ENCODE assay signal across 1 cellular context in the genomic region with DNA sequence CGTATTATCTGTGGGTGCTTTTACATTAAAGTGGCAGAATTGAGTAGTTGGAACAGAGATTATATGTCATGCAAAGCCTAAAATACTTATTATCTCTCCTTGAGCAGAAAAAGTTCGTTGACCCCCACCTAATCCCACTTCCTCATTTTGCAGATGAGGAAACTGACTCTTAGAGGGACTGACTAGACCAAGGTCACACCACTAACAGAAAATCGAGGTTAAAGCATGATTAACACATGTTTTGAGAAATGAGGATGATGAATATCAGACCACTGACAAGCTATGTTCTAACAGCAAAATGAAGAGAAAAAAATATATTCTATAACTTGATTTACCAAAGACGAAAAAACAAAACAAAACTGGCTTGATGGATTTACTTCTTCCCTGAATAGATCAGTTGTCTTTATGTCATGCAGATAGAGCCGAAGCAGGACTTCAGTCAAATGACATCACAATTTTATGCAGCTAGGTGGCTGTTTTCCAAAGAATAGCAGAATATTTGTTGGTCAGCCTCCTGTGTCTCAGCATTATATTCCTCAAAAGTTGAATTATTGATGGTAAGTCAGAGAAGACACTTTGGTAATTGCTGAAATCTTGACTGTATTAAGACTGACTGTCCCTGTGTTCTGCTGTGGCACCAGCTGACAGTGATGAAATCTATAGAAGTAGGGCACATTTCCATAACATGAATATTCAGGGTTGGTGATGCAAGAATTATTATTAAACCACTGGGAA.
TF ChIP-seq lines count a peak whose summit lies in the region.

No MANE protein-coding gene starts in this region.

TF ChIP-seq in K562, 482 proteins besides CTCF, POLR2A, EP300 and RAD21 (continued from another document and continues in another):
- TF ChIP-seq, protein P1, sequence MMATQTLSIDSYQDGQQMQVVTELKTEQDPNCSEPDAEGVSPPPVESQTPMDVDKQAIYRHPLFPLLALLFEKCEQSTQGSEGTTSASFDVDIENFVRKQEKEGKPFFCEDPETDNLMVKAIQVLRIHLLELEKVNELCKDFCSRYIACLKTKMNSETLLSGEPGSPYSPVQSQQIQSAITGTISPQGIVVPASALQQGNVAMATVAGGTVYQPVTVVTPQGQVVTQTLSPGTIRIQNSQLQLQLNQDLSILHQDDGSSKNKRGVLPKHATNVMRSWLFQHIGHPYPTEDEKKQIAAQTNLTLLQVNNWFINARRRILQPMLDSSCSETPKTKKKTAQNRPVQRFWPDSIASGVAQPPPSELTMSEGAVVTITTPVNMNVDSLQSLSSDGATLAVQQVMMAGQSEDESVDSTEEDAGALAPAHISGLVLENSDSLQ (IDR thresholded peaks at IDR 0.05): peak; percentile 68
- TF ChIP-seq CEBPG (CRISPR knock-in tag; IDR thresholded peaks at IDR 0.05) (peak; percentile 69), CEBPG (tag; conservative IDR thresholded peaks at IDR 0.05 in 1 of 2, IDR thresholded peaks at IDR 0.05 in 1 of 2) (peak; percentile 86 to 88), TCFL5 (CRISPR knock-in tag; conservative IDR thresholded peaks at IDR 0.05) (0 out of 2 replicates have a peak, but pooled peaks have one; percentile 44), HDAC2 (IDR thresholded peaks at IDR 0.05) (peak; percentile 95), HMGN3 (IDR thresholded peaks at IDR 0.05; ENCODE audit: borderline replicate concordance, extremely low read depth, insufficient read length, low read depth, low read length) (peak; percentile 30), BDP1 (IDR thresholded peaks at IDR 0.05; ENCODE audit: insufficient read depth, insufficient read length) (no peak), SOX6 (IDR thresholded peaks at IDR 0.05) (peak; percentile 75), TOE1 (IDR thresholded peaks at IDR 0.05; ENCODE audit: borderline replicate concordance) (no peak), TOE1 (CRISPR knock-in tag; IDR thresholded peaks at IDR 0.05; ENCODE audit: borderline replicate concordance, low read depth) (no peak), U2AF2 (optimal IDR thresholded peaks at IDR 0.05; ENCODE audit: low read depth, low read length) (no peak), STAG1 (CRISPR knock-in tag; IDR thresholded peaks at IDR 0.05; ENCODE audit: borderline replicate concordance) (no peak), NCOR1 (IDR thresholded peaks at IDR 0.05) (peak; percentile 87), ZBTB8A (IDR thresholded peaks at IDR 0.05; ENCODE audit: partially characterized antibody) (no peak), ZFP36 (IDR thresholded peaks at IDR 0.05; ENCODE audit: low read depth, low read length, partially characterized antibody) (no peak), HOXB6 (CRISPR knock-in tag; IDR thresholded peaks at IDR 0.05; ENCODE audit: borderline replicate concordance) (no peak), EWSR1 (IDR thresholded peaks at IDR 0.05; ENCODE audit: borderline replicate concordance, low read depth, partially characterized antibody) (no peak), HNRNPL (IDR thresholded peaks at IDR 0.05; ENCODE audit: low read depth, low read length) (no peak), MCM7 (IDR thresholded peaks at IDR 0.05) (no peak), DIDO1 (tag; IDR thresholded peaks at IDR 0.05; ENCODE audit: low read depth) (no peak), BACH1 (tag; IDR thresholded peaks at IDR 0.05) (no peak; the same call in 1 of the 2 replicates), SIN3B (IDR thresholded peaks at IDR 0.05; ENCODE audit: low read depth) (no peak), KDM4B (IDR thresholded peaks at IDR 0.05; ENCODE audit: borderline replicate concordance in 2 of 2, low read depth in 1 of 2) (no peak), SRSF1 (IDR thresholded peaks at IDR 0.05; ENCODE audit: low read depth, low read length) (no peak), ZNF217 (CRISPR knock-in tag; IDR thresholded peaks at IDR 0.05) (no peak), ZNF384 (IDR thresholded peaks at IDR 0.05; ENCODE audit: low read depth, low read length) (no peak)
- TF ChIP-seq, protein P2, sequence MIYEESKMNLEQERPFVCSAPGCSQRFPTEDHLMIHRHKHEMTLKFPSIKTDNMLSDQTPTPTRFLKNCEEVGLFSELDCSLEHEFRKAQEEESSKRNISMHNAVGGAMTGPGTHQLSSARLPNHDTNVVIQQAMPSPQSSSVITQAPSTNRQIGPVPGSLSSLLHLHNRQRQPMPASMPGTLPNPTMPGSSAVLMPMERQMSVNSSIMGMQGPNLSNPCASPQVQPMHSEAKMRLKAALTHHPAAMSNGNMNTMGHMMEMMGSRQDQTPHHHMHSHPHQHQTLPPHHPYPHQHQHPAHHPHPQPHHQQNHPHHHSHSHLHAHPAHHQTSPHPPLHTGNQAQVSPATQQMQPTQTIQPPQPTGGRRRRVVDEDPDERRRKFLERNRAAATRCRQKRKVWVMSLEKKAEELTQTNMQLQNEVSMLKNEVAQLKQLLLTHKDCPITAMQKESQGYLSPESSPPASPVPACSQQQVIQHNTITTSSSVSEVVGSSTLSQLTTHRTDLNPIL (CRISPR knock-in tag; IDR thresholded peaks at IDR 0.05): no peak
- TF ChIP-seq, protein P3, sequence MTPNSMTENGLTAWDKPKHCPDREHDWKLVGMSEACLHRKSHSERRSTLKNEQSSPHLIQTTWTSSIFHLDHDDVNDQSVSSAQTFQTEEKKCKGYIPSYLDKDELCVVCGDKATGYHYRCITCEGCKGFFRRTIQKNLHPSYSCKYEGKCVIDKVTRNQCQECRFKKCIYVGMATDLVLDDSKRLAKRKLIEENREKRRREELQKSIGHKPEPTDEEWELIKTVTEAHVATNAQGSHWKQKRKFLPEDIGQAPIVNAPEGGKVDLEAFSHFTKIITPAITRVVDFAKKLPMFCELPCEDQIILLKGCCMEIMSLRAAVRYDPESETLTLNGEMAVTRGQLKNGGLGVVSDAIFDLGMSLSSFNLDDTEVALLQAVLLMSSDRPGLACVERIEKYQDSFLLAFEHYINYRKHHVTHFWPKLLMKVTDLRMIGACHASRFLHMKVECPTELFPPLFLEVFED (CRISPR knock-in tag; conservative IDR thresholded peaks at IDR 0.05): no peak
- TF ChIP-seq, protein P4, sequence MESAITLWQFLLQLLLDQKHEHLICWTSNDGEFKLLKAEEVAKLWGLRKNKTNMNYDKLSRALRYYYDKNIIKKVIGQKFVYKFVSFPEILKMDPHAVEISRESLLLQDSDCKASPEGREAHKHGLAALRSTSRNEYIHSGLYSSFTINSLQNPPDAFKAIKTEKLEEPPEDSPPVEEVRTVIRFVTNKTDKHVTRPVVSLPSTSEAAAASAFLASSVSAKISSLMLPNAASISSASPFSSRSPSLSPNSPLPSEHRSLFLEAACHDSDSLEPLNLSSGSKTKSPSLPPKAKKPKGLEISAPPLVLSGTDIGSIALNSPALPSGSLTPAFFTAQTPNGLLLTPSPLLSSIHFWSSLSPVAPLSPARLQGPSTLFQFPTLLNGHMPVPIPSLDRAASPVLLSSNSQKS (CRISPR knock-in tag; IDR thresholded peaks at IDR 0.05): no peak
- TF ChIP-seq, protein P5, sequence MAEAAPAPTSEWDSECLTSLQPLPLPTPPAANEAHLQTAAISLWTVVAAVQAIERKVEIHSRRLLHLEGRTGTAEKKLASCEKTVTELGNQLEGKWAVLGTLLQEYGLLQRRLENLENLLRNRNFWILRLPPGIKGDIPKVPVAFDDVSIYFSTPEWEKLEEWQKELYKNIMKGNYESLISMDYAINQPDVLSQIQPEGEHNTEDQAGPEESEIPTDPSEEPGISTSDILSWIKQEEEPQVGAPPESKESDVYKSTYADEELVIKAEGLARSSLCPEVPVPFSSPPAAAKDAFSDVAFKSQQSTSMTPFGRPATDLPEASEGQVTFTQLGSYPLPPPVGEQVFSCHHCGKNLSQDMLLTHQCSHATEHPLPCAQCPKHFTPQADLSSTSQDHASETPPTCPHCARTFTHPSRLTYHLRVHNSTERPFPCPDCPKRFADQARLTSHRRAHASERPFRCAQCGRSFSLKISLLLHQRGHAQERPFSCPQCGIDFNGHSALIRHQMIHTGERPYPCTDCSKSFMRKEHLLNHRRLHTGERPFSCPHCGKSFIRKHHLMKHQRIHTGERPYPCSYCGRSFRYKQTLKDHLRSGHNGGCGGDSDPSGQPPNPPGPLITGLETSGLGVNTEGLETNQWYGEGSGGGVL (CRISPR knock-in tag; IDR thresholded peaks at IDR 0.05): no peak
- TF ChIP-seq, protein P6, sequence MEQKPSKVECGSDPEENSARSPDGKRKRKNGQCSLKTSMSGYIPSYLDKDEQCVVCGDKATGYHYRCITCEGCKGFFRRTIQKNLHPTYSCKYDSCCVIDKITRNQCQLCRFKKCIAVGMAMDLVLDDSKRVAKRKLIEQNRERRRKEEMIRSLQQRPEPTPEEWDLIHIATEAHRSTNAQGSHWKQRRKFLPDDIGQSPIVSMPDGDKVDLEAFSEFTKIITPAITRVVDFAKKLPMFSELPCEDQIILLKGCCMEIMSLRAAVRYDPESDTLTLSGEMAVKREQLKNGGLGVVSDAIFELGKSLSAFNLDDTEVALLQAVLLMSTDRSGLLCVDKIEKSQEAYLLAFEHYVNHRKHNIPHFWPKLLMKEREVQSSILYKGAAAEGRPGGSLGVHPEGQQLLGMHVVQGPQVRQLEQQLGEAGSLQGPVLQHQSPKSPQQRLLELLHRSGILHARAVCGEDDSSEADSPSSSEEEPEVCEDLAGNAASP (IDR thresholded peaks at IDR 0.05): no peak
- TF ChIP-seq, protein P7, sequence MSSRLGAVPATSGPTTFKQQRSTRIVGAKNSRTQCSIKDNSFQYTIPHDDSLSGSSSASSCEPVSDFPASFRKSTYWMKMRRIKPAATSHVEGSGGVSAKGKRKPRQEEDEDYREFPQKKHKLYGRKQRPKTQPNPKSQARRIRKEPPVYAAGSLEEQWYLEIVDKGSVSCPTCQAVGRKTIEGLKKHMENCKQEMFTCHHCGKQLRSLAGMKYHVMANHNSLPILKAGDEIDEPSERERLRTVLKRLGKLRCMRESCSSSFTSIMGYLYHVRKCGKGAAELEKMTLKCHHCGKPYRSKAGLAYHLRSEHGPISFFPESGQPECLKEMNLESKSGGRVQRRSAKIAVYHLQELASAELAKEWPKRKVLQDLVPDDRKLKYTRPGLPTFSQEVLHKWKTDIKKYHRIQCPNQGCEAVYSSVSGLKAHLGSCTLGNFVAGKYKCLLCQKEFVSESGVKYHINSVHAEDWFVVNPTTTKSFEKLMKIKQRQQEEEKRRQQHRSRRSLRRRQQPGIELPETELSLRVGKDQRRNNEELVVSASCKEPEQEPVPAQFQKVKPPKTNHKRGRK (tag; IDR thresholded peaks at IDR 0.05): no peak
- TF ChIP-seq, protein P8, sequence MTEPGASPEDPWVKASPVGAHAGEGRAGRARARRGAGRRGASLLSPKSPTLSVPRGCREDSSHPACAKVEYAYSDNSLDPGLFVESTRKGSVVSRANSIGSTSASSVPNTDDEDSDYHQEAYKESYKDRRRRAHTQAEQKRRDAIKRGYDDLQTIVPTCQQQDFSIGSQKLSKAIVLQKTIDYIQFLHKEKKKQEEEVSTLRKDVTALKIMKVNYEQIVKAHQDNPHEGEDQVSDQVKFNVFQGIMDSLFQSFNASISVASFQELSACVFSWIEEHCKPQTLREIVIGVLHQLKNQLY (CRISPR knock-in tag; conservative IDR thresholded peaks at IDR 0.05): no peak
- TF ChIP-seq, protein P9, sequence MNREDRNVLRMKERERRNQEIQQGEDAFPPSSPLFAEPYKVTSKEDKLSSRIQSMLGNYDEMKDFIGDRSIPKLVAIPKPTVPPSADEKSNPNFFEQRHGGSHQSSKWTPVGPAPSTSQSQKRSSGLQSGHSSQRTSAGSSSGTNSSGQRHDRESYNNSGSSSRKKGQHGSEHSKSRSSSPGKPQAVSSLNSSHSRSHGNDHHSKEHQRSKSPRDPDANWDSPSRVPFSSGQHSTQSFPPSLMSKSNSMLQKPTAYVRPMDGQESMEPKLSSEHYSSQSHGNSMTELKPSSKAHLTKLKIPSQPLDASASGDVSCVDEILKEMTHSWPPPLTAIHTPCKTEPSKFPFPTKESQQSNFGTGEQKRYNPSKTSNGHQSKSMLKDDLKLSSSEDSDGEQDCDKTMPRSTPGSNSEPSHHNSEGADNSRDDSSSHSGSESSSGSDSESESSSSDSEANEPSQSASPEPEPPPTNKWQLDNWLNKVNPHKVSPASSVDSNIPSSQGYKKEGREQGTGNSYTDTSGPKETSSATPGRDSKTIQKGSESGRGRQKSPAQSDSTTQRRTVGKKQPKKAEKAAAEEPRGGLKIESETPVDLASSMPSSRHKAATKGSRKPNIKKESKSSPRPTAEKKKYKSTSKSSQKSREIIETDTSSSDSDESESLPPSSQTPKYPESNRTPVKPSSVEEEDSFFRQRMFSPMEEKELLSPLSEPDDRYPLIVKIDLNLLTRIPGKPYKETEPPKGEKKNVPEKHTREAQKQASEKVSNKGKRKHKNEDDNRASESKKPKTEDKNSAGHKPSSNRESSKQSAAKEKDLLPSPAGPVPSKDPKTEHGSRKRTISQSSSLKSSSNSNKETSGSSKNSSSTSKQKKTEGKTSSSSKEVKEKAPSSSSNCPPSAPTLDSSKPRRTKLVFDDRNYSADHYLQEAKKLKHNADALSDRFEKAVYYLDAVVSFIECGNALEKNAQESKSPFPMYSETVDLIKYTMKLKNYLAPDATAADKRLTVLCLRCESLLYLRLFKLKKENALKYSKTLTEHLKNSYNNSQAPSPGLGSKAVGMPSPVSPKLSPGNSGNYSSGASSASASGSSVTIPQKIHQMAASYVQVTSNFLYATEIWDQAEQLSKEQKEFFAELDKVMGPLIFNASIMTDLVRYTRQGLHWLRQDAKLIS (CRISPR knock-in tag; IDR thresholded peaks at IDR 0.05): no peak
- TF ChIP-seq, protein P10, sequence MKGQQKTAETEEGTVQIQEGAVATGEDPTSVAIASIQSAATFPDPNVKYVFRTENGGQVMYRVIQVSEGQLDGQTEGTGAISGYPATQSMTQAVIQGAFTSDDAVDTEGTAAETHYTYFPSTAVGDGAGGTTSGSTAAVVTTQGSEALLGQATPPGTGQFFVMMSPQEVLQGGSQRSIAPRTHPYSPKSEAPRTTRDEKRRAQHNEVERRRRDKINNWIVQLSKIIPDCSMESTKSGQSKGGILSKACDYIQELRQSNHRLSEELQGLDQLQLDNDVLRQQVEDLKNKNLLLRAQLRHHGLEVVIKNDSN (CRISPR knock-in tag; IDR thresholded peaks at IDR 0.05): no peak
- TF ChIP-seq, protein P11, sequence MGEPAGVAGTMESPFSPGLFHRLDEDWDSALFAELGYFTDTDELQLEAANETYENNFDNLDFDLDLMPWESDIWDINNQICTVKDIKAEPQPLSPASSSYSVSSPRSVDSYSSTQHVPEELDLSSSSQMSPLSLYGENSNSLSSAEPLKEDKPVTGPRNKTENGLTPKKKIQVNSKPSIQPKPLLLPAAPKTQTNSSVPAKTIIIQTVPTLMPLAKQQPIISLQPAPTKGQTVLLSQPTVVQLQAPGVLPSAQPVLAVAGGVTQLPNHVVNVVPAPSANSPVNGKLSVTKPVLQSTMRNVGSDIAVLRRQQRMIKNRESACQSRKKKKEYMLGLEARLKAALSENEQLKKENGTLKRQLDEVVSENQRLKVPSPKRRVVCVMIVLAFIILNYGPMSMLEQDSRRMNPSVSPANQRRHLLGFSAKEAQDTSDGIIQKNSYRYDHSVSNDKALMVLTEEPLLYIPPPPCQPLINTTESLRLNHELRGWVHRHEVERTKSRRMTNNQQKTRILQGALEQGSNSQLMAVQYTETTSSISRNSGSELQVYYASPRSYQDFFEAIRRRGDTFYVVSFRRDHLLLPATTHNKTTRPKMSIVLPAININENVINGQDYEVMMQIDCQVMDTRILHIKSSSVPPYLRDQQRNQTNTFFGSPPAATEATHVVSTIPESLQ (CRISPR knock-in tag; IDR thresholded peaks at IDR 0.05): no peak
- TF ChIP-seq, protein P12, sequence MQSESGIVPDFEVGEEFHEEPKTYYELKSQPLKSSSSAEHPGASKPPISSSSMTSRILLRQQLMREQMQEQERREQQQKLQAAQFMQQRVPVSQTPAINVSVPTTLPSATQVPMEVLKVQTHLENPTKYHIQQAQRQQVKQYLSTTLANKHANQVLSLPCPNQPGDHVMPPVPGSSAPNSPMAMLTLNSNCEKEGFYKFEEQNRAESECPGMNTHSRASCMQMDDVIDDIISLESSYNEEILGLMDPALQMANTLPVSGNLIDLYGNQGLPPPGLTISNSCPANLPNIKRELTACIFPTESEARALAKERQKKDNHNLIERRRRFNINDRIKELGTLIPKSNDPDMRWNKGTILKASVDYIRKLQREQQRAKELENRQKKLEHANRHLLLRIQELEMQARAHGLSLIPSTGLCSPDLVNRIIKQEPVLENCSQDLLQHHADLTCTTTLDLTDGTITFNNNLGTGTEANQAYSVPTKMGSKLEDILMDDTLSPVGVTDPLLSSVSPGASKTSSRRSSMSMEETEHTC (IDR thresholded peaks at IDR 0.05): peak; percentile 14; the same call in 1 of the 2 replicates
